ENCODE assay signal across 1 cellular context in genomic region chr22:43272301-43272700, GRCh38.
TF ChIP-seq lines count a peak whose summit lies in the region.

No MANE protein-coding gene starts in this region.

TF ChIP-seq in liver, 16 proteins besides CTCF, POLR2A, EP300 and RAD21 (continued from another document):
- TF ChIP-seq REST (IDR thresholded peaks at IDR 0.05) (no peak), YY1 (IDR thresholded peaks at IDR 0.05) (no peak), EGR1 (IDR thresholded peaks at IDR 0.05; ENCODE audit: low read depth in 2 of 2) (no peak), FOXA2 (IDR thresholded peaks at IDR 0.05) (no peak)
